Comparison of ENCODE assay signal across 8 cellular contexts in the genomic region with DNA sequence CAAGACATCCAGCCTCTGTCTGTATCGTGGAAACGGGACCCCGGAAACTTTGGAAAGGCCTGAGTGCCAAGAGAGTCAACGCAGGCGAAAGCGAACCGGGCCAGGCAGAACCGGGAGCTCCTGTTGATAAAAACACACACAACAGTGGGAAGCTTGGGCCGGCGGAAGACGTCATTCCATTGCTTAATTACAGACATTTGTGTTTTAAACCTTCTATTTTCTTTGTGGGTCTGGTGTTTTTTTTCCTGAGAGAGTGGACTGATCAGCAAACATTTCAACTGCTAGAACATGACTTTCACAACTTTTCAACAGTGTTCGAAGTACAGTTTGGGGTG. TPM values are rescaled to one million over a fixed set of nuclear protein-coding genes. Genes with fewer than 3 reads are reported as not detected.
A peak's percentile ranks its signal among the peaks of the same experiment; 100 is the strongest.
DNase-seq lines count a peak whose midpoint lies in the region; ATAC-seq, FAIRE-seq and TF ChIP-seq lines count a peak whose summit lies in the region.

No MANE protein-coding gene starts in this region.

- H3K4me3 Mint-ChIP-seq in activated B cell treated with CpG ODN at 0.5 μM for 24 hours: peak overlapping the region; percentile 87

- H3K9ac ChIP-seq in rectal smooth muscle tissue (ENCODE audit: low read length): peak overlapping the region; percentile 56

- no peaks in the 10 kb centered on the region for H3K27me3 ChIP-seq in GM06990 (replicated peaks; ENCODE audit: control insufficient read depth, insufficient read depth, low read length)
- peaks cover 6% of the 10 kb centered on the region for H3K27me3 ChIP-seq in rectal smooth muscle tissue (ENCODE audit: control insufficient read depth, insufficient read depth, low read length)

- CTCF ChIA-PET in activated B cell treated with CpG ODN at 0.5 μM for 24 hours (lab: Charles Lee): no interaction called here

- ATAC-seq in activated B cell treated with CpG ODN at 0.5 μM for 24 hours (ENCODE audit: low read depth) (no peak), left cardiac atrium (peak; percentile 17 to 23)

- no peak for FAIRE-seq in GM12891 (lab: Jason Lieb, UNC)

- H3K4me3 ChIP-seq in GM06990 (replicated peaks; ENCODE audit: low read depth, low read length): peak overlapping the region; percentile 70
- peak overlapping the region; percentile 76 for H3K4me3 ChIP-seq in rectal smooth muscle tissue (ENCODE audit: low read length)

- no peak for DNase-seq in GM06990 (ENCODE audit: extremely low read depth, insufficient read length)
- DNase-seq in activated B cell treated with CpG ODN at 0.5 μM for 24 hours: no peak
- DNase-seq in left cardiac atrium: peak; percentile 60
- no peak for DNase-seq in kidney tubule cell (ENCODE audit: low spot score)
- DNase-seq in NCI-H1105 (lab: John Stamatoyannopoulos, UW): no peak
- DNase-seq in GM12891 (ENCODE audit: insufficient read length, low spot score): no peak
- no peak for DNase-seq in SKM-1 treated with dmso at 0.1 percent for 144 hours (lab: John Stamatoyannopoulos, UW; ENCODE audit: unreplicated experiment)

- no peak overlapping the region for H3K27ac ChIP-seq in rectal smooth muscle tissue (ENCODE audit: low read depth, low read length)

- H3K36me3 ChIP-seq in GM06990 (ENCODE audit: control insufficient read depth, insufficient read depth, low read length) (no peaks in the 10 kb centered on the region), rectal smooth muscle tissue (ENCODE audit: control insufficient read depth, insufficient read depth, low read length) (no peaks in the 10 kb centered on the region)

- no peaks in the 10 kb centered on the region for H3K36me3 Mint-ChIP-seq in activated B cell treated with CpG ODN at 0.5 μM for 24 hours (ENCODE audit: low read depth)

- no peak for TF ChIP-seq POLR2A in GM12891 (IDR thresholded peaks at IDR 0.05; ENCODE audit: low read depth, low read length)

- intact Hi-C loops in activated B cell treated with CpG ODN at 0.5 μM for 24 hours (cut with micrococcal nuclease) (no loop called here), left cardiac atrium (cut with DNase I) (no loop called here)

- peaks cover 3% of the 10 kb centered on the region for H3K4me1 ChIP-seq in rectal smooth muscle tissue (ENCODE audit: control insufficient read depth, insufficient read depth, low read length)

- no peaks in the 10 kb centered on the region for H3K9me3 Mint-ChIP-seq in activated B cell treated with CpG ODN at 0.5 μM for 24 hours

- peaks cover 33% of the 10 kb centered on the region for H3K27me3 Mint-ChIP-seq in activated B cell treated with CpG ODN at 0.5 μM for 24 hours

- TF ChIP-seq CTCF in GM06990 (IDR thresholded peaks at IDR 0.05; ENCODE audit: insufficient read depth, low read length, poor library complexity, severe bottlenecking) (no peak), activated B cell treated with CpG ODN at 0.5 μM for 24 hours (IDR thresholded peaks at IDR 0.05) (no peak)

- H3K4me1 Mint-ChIP-seq in activated B cell treated with CpG ODN at 0.5 μM for 24 hours: peaks cover 15% of the 10 kb centered on the region

- peak overlapping the region; percentile 56 for H3K27ac Mint-ChIP-seq in activated B cell treated with CpG ODN at 0.5 μM for 24 hours

- POLR2A ChIA-PET in activated B cell treated with CpG ODN at 0.5 μM for 24 hours (lab: Charles Lee): interaction anchor here (0.7 to 8.8 kb wide), 4 partner anchors 24 to 49 kb away, joined by 3 to 135 read pairs (median 6); a partner anchor contains a TSS

TF ChIP-seq in GM12891, 5 proteins besides CTCF, POLR2A, EP300 and RAD21:
- TF ChIP-seq SPI1 (IDR thresholded peaks at IDR 0.05; ENCODE audit: low read depth, low read length): no peak
- no peak for TF ChIP-seq POLR2AphosphoS5 (IDR thresholded peaks at IDR 0.05; ENCODE audit: low read depth, low read length)
- TF ChIP-seq POU2F2 (IDR thresholded peaks at IDR 0.05; ENCODE audit: low read depth, low read length): no peak
- TF ChIP-seq TAF1 (IDR thresholded peaks at IDR 0.05; ENCODE audit: low read depth, low read length): no peak
- TF ChIP-seq PAX5 (IDR thresholded peaks at IDR 0.05; ENCODE audit: insufficient read depth, low read length, severe bottlenecking): no peak

RNA-seq across cellular contexts. Expression of a gene that starts 0.9 kb away (rescaled TPM):
- 3.1 and 3.5 TPM in 2 replicates for total RNA-seq in activated B cell treated with CpG ODN at 0.5 μM for 24 hours
- total RNA-seq in left cardiac atrium: 10 to 100 TPM; 11.1 to 19.9 TPM
- polyA plus RNA-seq in GM12891 (2012; ENCODE audit: low read depth, missing spikeins): 0.47 TPM

RNA-seq across cellular contexts. Expression of a gene that starts 24.0 kb away (rescaled TPM):
- total RNA-seq in activated B cell treated with CpG ODN at 0.5 μM for 24 hours (144 and 152 TPM in 2 replicates), left cardiac atrium (10 to 100 TPM; 21.3 to 30.8 TPM)
- 86.1 TPM for polyA plus RNA-seq in GM12891 (2012; ENCODE audit: low read depth, missing spikeins)
